ENCODE assay signal across 8 cellular contexts in genomic region chr1:44673675-44674112, GRCh38. TPM values are rescaled to one million over a fixed set of nuclear protein-coding genes. Genes with fewer than 3 reads are reported as not detected.
DNase-seq lines count a peak whose midpoint lies in the region; ATAC-seq and TF ChIP-seq lines count a peak whose summit lies in the region.

No MANE protein-coding gene starts in this region.

- H3F3A ChIP-seq in SK-N-SH (replicated peaks; ENCODE audit: insufficient read depth) = no peaks in the 10 kb centered on the region

- ATAC-seq in GM21619 (IDR thresholded peaks at IDR 0.05; ENCODE audit: unreplicated experiment) (peak; percentile 0), gastroesophageal sphincter (no peak), gastrocnemius medialis (peak in 1 of 2 donors; percentile 21), esophagus mucosa (no peak)

- no peaks in the 10 kb centered on the region for H3K36me3 ChIP-seq in BE2C
- H3K36me3 ChIP-seq in SK-N-SH (replicated peaks in 1 of 2; ENCODE audit: control insufficient read depth in 1 of 2, insufficient read depth in 2 of 2, low read length in 1 of 2) = no peaks in the 10 kb centered on the region
- H3K36me3 ChIP-seq in gastroesophageal sphincter = no peaks in the 10 kb centered on the region
- H3K36me3 ChIP-seq in gastrocnemius medialis = no peaks in the 10 kb centered on the region

- H3K27me3 ChIP-seq in BE2C = no peaks in the 10 kb centered on the region
- H3K27me3 ChIP-seq in SK-N-SH (ENCODE audit: insufficient read depth) = no peaks in the 10 kb centered on the region
- no peaks in the 10 kb centered on the region for H3K27me3 ChIP-seq in gastroesophageal sphincter
- H3K27me3 ChIP-seq in gastrocnemius medialis = no peaks in the 10 kb centered on the region

- H3K4me1 ChIP-seq in BE2C = no peaks in the 10 kb centered on the region
- peaks cover 7 to 24% of the 10 kb centered on the region in 2 experiments; a peak in 1 of 4 replicates for H3K4me1 ChIP-seq in SK-N-SH (ENCODE audit: control insufficient read depth in 1 of 2, insufficient read depth in 2 of 2, low read depth in 1 of 2, low read length in 1 of 2)
- peaks cover 0 to 56% (median 3%) of the 10 kb centered on the region in 3 donors for H3K4me1 ChIP-seq in gastroesophageal sphincter
- peaks cover 21 to 44% of the 10 kb centered on the region in 2 donors for H3K4me1 ChIP-seq in gastrocnemius medialis

- TF ChIP-seq RAD21 in SK-N-SH (IDR thresholded peaks at IDR 0.05; ENCODE audit: low read length) = no peak

- no peaks in the 10 kb centered on the region for H4K20me1 ChIP-seq in SK-N-SH (ENCODE audit: insufficient read depth)

- DNase-seq in BE2C (no peak), SK-N-SH (no peak), gastrocnemius medialis (no peak), NCI-H1436 (lab: John Stamatoyannopoulos, UW) (no peak)
- no peak for DNase-seq in activated effector memory CD4-positive, alpha-beta T cell treated with anti-CD3 and anti-CD28 coated beads, Interleukin-2, amount 50 U/mL, for 16 hours

- POLR2A ChIA-PET in SK-N-SH (lab: Yijun Ruan, JAX) = interaction anchor here (0.7 to 1.6 kb wide), 5 partner anchors 13 to 102 kb away, joined by 3 to 8 read pairs (median 6); partner anchors contain the start of gene RPS8

- H3K9me2 ChIP-seq in SK-N-SH = no peaks in the 10 kb centered on the region

- intact Hi-C loops in gastrocnemius medialis (cut with DNase I; ENCODE audit: low total_unique reads) = loop anchor here (2.0 to 5.0 kb wide), 2 partner anchors 41 to 57 kb away; partner anchors contain the start of gene RNU5D-1

- H3K9me3 ChIP-seq in BE2C = no peaks in the 10 kb centered on the region
- H3K9me3 ChIP-seq in SK-N-SH = no peaks in the 10 kb centered on the region
- H3K9me3 ChIP-seq in gastroesophageal sphincter = no peaks in the 10 kb centered on the region
- no peaks in the 10 kb centered on the region for H3K9me3 ChIP-seq in gastrocnemius medialis

- H3K9ac ChIP-seq in SK-N-SH = peak overlapping the region; percentile 70

- WGBS in SK-N-SH (ENCODE audit: low lambda C conversion rate) = under 1% methylated on average over 16 of the region's 16 CpGs
- 0% methylated on average over 2 to 10 of the region's 16 CpGs for WGBS in gastroesophageal sphincter (ENCODE audit: low coverage in 1 of 2), 2 donors

- CTCF ChIA-PET in SK-N-SH (lab: Yijun Ruan, JAX) = interaction anchor here (0.6 to 5.9 kb wide), 12 partner anchors 11 to 78 kb away, joined by 3 to 48 read pairs (median 4); no protein-coding TSS in a partner anchor

- in situ Hi-C loops in gastrocnemius medialis (cut with MboI; ENCODE audit: low sequenced_read_pairs in 4 of 4) = no loop called here

- H3K27ac ChIP-seq in SK-N-SH (ENCODE audit: low read depth in 2 of 2, low read length in 1 of 2) (peak overlapping the region; percentile 76 to 94), gastroesophageal sphincter (peak overlapping the region; percentile 77 to 97 (median 94)), gastrocnemius medialis (peak overlapping the region; percentile 88 to 99 (median 95))

- H3K79me2 ChIP-seq in SK-N-SH (ENCODE audit: insufficient read depth) = peaks cover 6% of the 10 kb centered on the region; the same call in 1 of the 2 replicates

- TF ChIP-seq EP300 in SK-N-SH (IDR thresholded peaks at IDR 0.05; ENCODE audit: borderline replicate concordance in 1 of 2, low read depth in 1 of 2, low read length in 1 of 2) = no peak
- TF ChIP-seq EP300 in gastroesophageal sphincter (IDR thresholded peaks at IDR 0.05) = no peak

- H3K4me2 ChIP-seq in SK-N-SH = peak overlapping the region; percentile 93

- H3K4me3 ChIP-seq in BE2C (ENCODE audit: low read depth, low read length) (peak overlapping the region; percentile 59), SK-N-SH (ENCODE audit: low read depth in 2 of 2, low read length in 1 of 2) (peak overlapping the region; percentile 68 to 77), gastroesophageal sphincter (peak overlapping the region; percentile 48 to 73), gastrocnemius medialis (peak overlapping the region; percentile 62 to 88 (median 69))

- TF ChIP-seq POLR2A in gastroesophageal sphincter (IDR thresholded peaks at IDR 0.05) (no peak), gastrocnemius medialis (IDR thresholded peaks at IDR 0.05) (no peak)

- TF ChIP-seq CTCF in BE2C (IDR thresholded peaks at IDR 0.05; ENCODE audit: low read depth, low read length) (no peak), SK-N-SH (IDR thresholded peaks at IDR 0.05) (no peak), gastroesophageal sphincter (IDR thresholded peaks at IDR 0.05) (no peak), gastrocnemius medialis (IDR thresholded peaks at IDR 0.05 in 4 of 5, conservative IDR thresholded peaks at IDR 0.05 in 1 of 5) (no peak)

- peak overlapping the region; percentile 96 for H2AFZ ChIP-seq in SK-N-SH (ENCODE audit: low read depth)

TF ChIP-seq in SK-N-SH, 30 proteins besides CTCF, POLR2A, EP300 and RAD21:
- peak; percentile 56; the same call in 1 of the 2 replicates for TF ChIP-seq POLR2AphosphoS5 (IDR thresholded peaks at IDR 0.05; ENCODE audit: low read depth, low read length)
- TF ChIP-seq TCF12 (IDR thresholded peaks at IDR 0.05) = no peak

RNA-seq across cellular contexts. Expression of gene TMEM53, which starts 0.6 kb away (rescaled TPM):
- 1.3 TPM for polyA plus RNA-seq in BE2C (2012; ENCODE audit: insufficient read depth, insufficient read length, low read depth)
- polyA plus RNA-seq in SK-N-SH (2012; rRNA removed) = 14.9 and 16.9 TPM in 2 replicates
- 6.7 and 9.5 TPM in 2 replicates for polyA plus RNA-seq in SK-N-SH (2012; cell fraction: cytosol; rRNA removed)
- 10.4 and 10.6 TPM in 2 replicates for polyA plus RNA-seq in SK-N-SH (2012; cell fraction: nucleus; rRNA removed)
- total RNA-seq in gastroesophageal sphincter (1 to 10 TPM; 3.9 to 8.3 (median 4.7) TPM), gastrocnemius medialis (1 to 10 TPM; 2.6 to 5.9 (median 4.2) TPM), esophagus mucosa (4.4 TPM)

RNA-seq across cellular contexts. Expression of gene ARMH1, which starts 0.8 kb away (rescaled TPM):
- not detected for polyA plus RNA-seq in BE2C (2012; ENCODE audit: insufficient read depth, insufficient read length, low read depth)
- polyA plus RNA-seq in SK-N-SH (2012; rRNA removed) = 6.6 and 10.5 TPM in 2 replicates
- 1.1 and 1.5 TPM in 2 replicates for polyA plus RNA-seq in SK-N-SH (2012; cell fraction: cytosol; rRNA removed)
- polyA plus RNA-seq in SK-N-SH (2012; cell fraction: nucleus; rRNA removed) = 60.0 and 87.2 TPM in 2 replicates
- total RNA-seq in gastroesophageal sphincter (1 to 10 TPM in 2 of 4 donors, under 1 TPM in 2; 0.66 to 3.0 (median 1.3) TPM), gastrocnemius medialis (under 1 TPM in 1 of 4 donors, not detected in 3; 0.78 TPM), esophagus mucosa (not detected)

RNA-seq across cellular contexts. Expression of gene RNU5D-1, which starts 57.3 kb away (rescaled TPM):
- not detected for polyA plus RNA-seq in BE2C (2012; ENCODE audit: insufficient read depth, insufficient read length, low read depth)
- not detected in 2 replicates for polyA plus RNA-seq in SK-N-SH (2012; rRNA removed)
- polyA plus RNA-seq in SK-N-SH (2012; cell fraction: cytosol; rRNA removed) = not detected in 2 replicates
- polyA plus RNA-seq in SK-N-SH (2012; cell fraction: nucleus; rRNA removed) = not detected in 2 replicates
- total RNA-seq in gastroesophageal sphincter (not detected), gastrocnemius medialis (not detected), esophagus mucosa (not detected)
